Comparison of ENCODE assay signal across 13 cellular contexts in the genomic region with DNA sequence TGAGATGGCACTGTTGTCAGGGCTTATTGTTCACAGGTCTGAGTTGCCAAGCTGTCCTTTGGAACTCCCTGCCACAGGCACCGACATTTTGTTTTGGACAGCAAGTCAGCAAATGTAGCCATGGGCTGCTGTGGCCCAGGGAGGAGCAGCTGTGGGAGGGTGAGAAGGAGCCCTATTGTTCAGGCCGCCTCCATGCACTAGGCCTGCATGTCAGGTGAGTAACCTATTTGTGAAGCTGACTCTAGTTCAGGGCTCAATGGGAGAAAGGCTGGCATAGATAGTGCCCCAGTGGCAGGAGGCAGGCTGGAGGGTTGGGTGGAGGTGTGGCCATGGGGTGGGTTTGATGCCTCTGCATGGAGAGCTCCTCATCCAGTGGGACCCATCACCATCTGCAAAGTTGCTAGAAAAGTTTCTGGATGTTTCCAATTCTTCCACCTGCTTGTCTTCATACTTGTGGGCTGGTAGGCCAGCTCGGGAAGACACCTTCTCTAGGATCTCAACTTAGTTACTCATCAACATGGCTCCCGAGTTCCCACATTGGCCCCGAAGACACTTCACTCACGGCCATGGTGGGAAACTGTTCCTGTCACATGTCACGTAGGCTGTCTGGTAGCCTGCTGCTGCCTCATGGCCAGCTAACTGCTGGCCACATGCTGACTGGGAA. TPM values are rescaled to one million over a fixed set of nuclear protein-coding genes. Genes with fewer than 3 reads are reported as not detected.
A peak's percentile ranks its signal among the peaks of the same experiment; 100 is the strongest.
DNase-seq lines count a peak whose midpoint lies in the region; ATAC-seq and TF ChIP-seq lines count a peak whose summit lies in the region.
"Had no signal": no experiment of that assay in that cellular context is flagged by ENCODE, and none has a peak within 500 bp of the region (broad histone marks: within the 10 kb centered on the region; RNA-seq: fewer than 3 reads in every experiment).

No MANE protein-coding gene starts in this region.

- ATAC-seq in Right ventricle myocardium inferior (no peak), aorta (ENCODE audit: low FRiP score) (no peak)
- ATAC-seq: activated T-cell treated with anti-CD3 and anti-CD28 coated beads, Interleukin-2, amount 50 U/mL, for 72 hours; K562 had no signal

- peak overlapping the region; percentile 64 for H3K27ac Mint-ChIP-seq in nephron progenitor cell
- H3K27ac Mint-ChIP-seq: activated T-cell treated with anti-CD3 and anti-CD28 coated beads, Interleukin-2, amount 50 U/mL, for 72 hours had no signal

- H3K36me3 Mint-ChIP-seq in nephron progenitor cell (ENCODE audit: low read depth) = peaks cover 56% of the 10 kb centered on the region

- H3K9me3 ChIP-seq in ectodermal cell (ENCODE audit: control insufficient read depth, low read length) (no peaks in the 10 kb centered on the region), aorta (ENCODE audit: control insufficient read depth, low read length) (no peaks in the 10 kb centered on the region), transverse colon (no peaks in the 10 kb centered on the region)

- peaks cover 7% of the 10 kb centered on the region for H3K27me3 Mint-ChIP-seq in nephron progenitor cell (ENCODE audit: low read depth, poor library complexity)

- intact Hi-C loops in Right ventricle myocardium inferior (cut with DNase I) = no loop called here
- intact Hi-C loops in cardiac septum (cut with DNase I) = no loop called here
- intact Hi-C loops in aorta (cut with DNase I) = no loop called here
- intact Hi-C loops in transverse colon (cut with DNase I; ENCODE audit: low total_unique reads) = no loop called here

- peak; percentile 58 for DNase-seq in Right ventricle myocardium inferior (ENCODE audit: missing footprints)
- DNase-seq in cardiac septum (ENCODE audit: low spot score) = no peak
- no peak for DNase-seq in nephron progenitor cell
- DNase-seq in aorta = peak; percentile 36 to 55
- no peak for DNase-seq in stimulated activated CD4-positive, alpha-beta T cell treated with anti-CD3 and anti-CD28 coated beads, Interleukin-4, amount 100 ng/mL, for 4 hours
- no peak for DNase-seq in transverse colon
- DNase-seq in C1 segment of cervical spinal cord (lab: John Stamatoyannopoulos, UW) = no peak
- DNase-seq: activated CD4-positive, alpha-beta T cell treated with anti-CD3 and anti-CD28 coated beads for 1 hour; activated T-cell treated with anti-CD3 and anti-CD28 coated beads, Interleukin-2, amount 50 U/mL, for 72 hours; DMS79; NCI-H187 treated with DMSO at 0.1 percent for 48 hours had no signal

- no peak for TF ChIP-seq EP300 in transverse colon (IDR thresholded peaks at IDR 0.05; ENCODE audit: low read depth)

- H3K9me3 Mint-ChIP-seq in nephron progenitor cell = no peaks in the 10 kb centered on the region
- H3K9me3 Mint-ChIP-seq: activated T-cell treated with anti-CD3 and anti-CD28 coated beads, Interleukin-2, amount 50 U/mL, for 72 hours had no signal

- H3K27me3 ChIP-seq in ectodermal cell (ENCODE audit: control insufficient read depth, insufficient read depth, low read length, poor library complexity, severe bottlenecking) (no peaks in the 10 kb centered on the region), aorta (ENCODE audit: control insufficient read depth in 1 of 2, insufficient read depth in 2 of 2, low read length in 1 of 2) (no peaks in the 10 kb centered on the region), transverse colon (no peaks in the 10 kb centered on the region)

- TF ChIP-seq POLR2A in transverse colon (IDR thresholded peaks at IDR 0.05) = no peak

- in situ Hi-C loops in transverse colon (cut with MboI; ENCODE audit: low pct_ligation_motif_present in 1 of 4, low pct_unique_long_range_greater_than_20kb in 1 of 4, low sequenced_read_pairs in 3 of 4) = no loop called here

- 95 to 96% methylated on average over 7 of the region's 7 CpGs for WGBS in ectodermal cell, 2 experiments
- WGBS in aorta, 2 donors = 84 to 90% methylated on average over 7 of the region's 7 CpGs
- 81 to 100% methylated on average over 1 to 7 of the region's 7 CpGs for WGBS in transverse colon (ENCODE audit: low coverage in 1 of 2), 2 donors

- H3K4me3 ChIP-seq in ectodermal cell (ENCODE audit: insufficient read depth, low read depth, low read length) (no peak overlapping the region), aorta (ENCODE audit: low read length in 2 of 2) (no peak overlapping the region), transverse colon (no peak overlapping the region)
- H3K4me3 ChIP-seq: K562 had no signal

- no peak overlapping the region for H3K4me3 Mint-ChIP-seq in nephron progenitor cell
- H3K4me3 Mint-ChIP-seq: activated T-cell treated with anti-CD3 and anti-CD28 coated beads, Interleukin-2, amount 50 U/mL, for 72 hours had no signal

- H3K4me1 ChIP-seq in ectodermal cell (ENCODE audit: control insufficient read depth, insufficient read depth, low read length) (peaks cover 23% of the 10 kb centered on the region), aorta (ENCODE audit: control insufficient read depth in 1 of 2, insufficient read depth in 2 of 2, low read length in 2 of 2) (peaks cover 0 to 6% of the 10 kb centered on the region in 2 donors), transverse colon (peaks cover 19 to 59% (median 48%) of the 10 kb centered on the region in 4 donors)

- TF ChIP-seq CTCF in nephron progenitor cell (IDR thresholded peaks at IDR 0.05) (no peak), transverse colon (IDR thresholded peaks at IDR 0.05) (no peak)

- peaks cover 87% of the 10 kb centered on the region for H3K4me1 Mint-ChIP-seq in nephron progenitor cell

- H3K27ac ChIP-seq in ectodermal cell (ENCODE audit: insufficient read depth, low read depth, low read length, poor library complexity, severe bottlenecking) (peak overlapping the region; percentile 38), aorta (ENCODE audit: low read depth in 1 of 2, low read length in 2 of 2) (peak overlapping the region in 1 of 2 donors; percentile 13), transverse colon (no peak overlapping the region)

- H3K36me3 ChIP-seq in ectodermal cell (ENCODE audit: control insufficient read depth, insufficient read depth, low read length) (peaks cover 54% of the 10 kb centered on the region), aorta (ENCODE audit: control insufficient read depth in 1 of 2, insufficient read depth in 2 of 2, low read length in 1 of 2) (peaks cover 6 to 14% of the 10 kb centered on the region in 2 donors), transverse colon (no peaks in the 10 kb centered on the region)

RNA-seq across cellular contexts. Expression of gene AMOTL2, which starts 19.5 kb away (rescaled TPM):
- total RNA-seq in Right ventricle myocardium inferior (61.9 TPM), cardiac septum (64.6 TPM), aorta (100 to 1,000 TPM in 1 of 2 donors, 10 to 100 TPM in 1; 82.1 to 118 TPM), transverse colon (10 to 100 TPM; 14.5 to 50.9 (median 23.8) TPM)
- polyA plus RNA-seq in ectodermal cell (2013, experiment 1 of 4) = 107 TPM
- polyA plus RNA-seq in ectodermal cell (2013, experiment 2 of 4) = 119 TPM
- 78.3 TPM for polyA plus RNA-seq in ectodermal cell (2013, experiment 3 of 4)
- polyA plus RNA-seq in ectodermal cell (2013, experiment 4 of 4) = 85.9 TPM
- polyA plus RNA-seq in aorta = 10 to 100 TPM; 12.4 to 29.3 TPM

Comparison
In these comparisons a context has a peak if more than half of its experiments do, and no peak if none do; other contexts are left out.
1. DNase-seq: peak in Right ventricle myocardium inferior (single experiment) and aorta (2 of 2); none in cardiac septum (single experiment), nephron progenitor cell (single experiment), stimulated activated CD4-positive, alpha-beta T cell treated with anti-CD3 and anti-CD28 coated beads, Interleukin-4, amount 100 ng/mL, for 4 hours (0 of 2), transverse colon (single experiment) and C1 segment of cervical spinal cord (0 of 14).